Comparison of ENCODE assay signal across 8 cellular contexts in genomic region chr10:86376852-86377796, GRCh38. TPM values are rescaled to one million over a fixed set of nuclear protein-coding genes. Genes with fewer than 3 reads are reported as not detected.
DNase-seq lines count a peak whose midpoint lies in the region; ATAC-seq, FAIRE-seq and TF ChIP-seq lines count a peak whose summit lies in the region.

No MANE protein-coding gene starts in this region.

- H3K27me3 ChIP-seq in ovary (no peaks in the 10 kb centered on the region), upper lobe of left lung (no peaks in the 10 kb centered on the region)

- peak; percentile 96 for ATAC-seq in GM19455 (IDR thresholded peaks at IDR 0.05; ENCODE audit: unreplicated experiment)
- ATAC-seq in HG03520 (IDR thresholded peaks at IDR 0.05; ENCODE audit: unreplicated experiment): peak; percentile 91
- ATAC-seq in upper lobe of left lung (ENCODE audit: low FRiP score in 2 of 2): peak; percentile 89 to 95

- DNase-seq in D721Med (ENCODE audit: insufficient read length, low spot score) (peak; percentile 79), RKO (ENCODE audit: low spot score) (peak; percentile 61), foreskin melanocyte (peak; percentile 32), ovary (peak; percentile 38 to 82 (median 64)), upper lobe of left lung (peak; percentile 79 to 98)
- peak; percentile 72 for DNase-seq in activated T-helper 9 cell treated with anti-CD3 and anti-CD28 coated beads, Interleukin-2, amount 50 U/mL, for 16 hours (ENCODE audit: low read depth)

- H3K4me3 ChIP-seq in ovary (no peak overlapping the region), upper lobe of left lung (peak overlapping the region in 2 of 4 donors; percentile 17 to 34)

- TF ChIP-seq CTCF in D721Med (IDR thresholded peaks at IDR 0.05; ENCODE audit: insufficient read depth, missing control alignments) (peak; percentile 80), ovary (IDR thresholded peaks at IDR 0.05) (peak; percentile 86 to 97 (median 96)), upper lobe of left lung (IDR thresholded peaks at IDR 0.05) (peak; percentile 99 to 100 (median 100))

- TF ChIP-seq POLR2A in ovary (IDR thresholded peaks at IDR 0.05) (no peak), upper lobe of left lung (IDR thresholded peaks at IDR 0.05) (no peak)

- FAIRE-seq in D721Med (lab: Jason Lieb, UNC): no peak

- no peaks in the 10 kb centered on the region for H3K9me3 ChIP-seq in ovary
- no peaks in the 10 kb centered on the region for H3K9me3 ChIP-seq in upper lobe of left lung

- H3K27ac ChIP-seq in ovary (no peak overlapping the region), upper lobe of left lung (no peak overlapping the region)

- H3K36me3 ChIP-seq in ovary (no peaks in the 10 kb centered on the region), upper lobe of left lung (no peaks in the 10 kb centered on the region)

- H3K4me1 ChIP-seq in ovary (ENCODE audit: insufficient read depth) (no peaks in the 10 kb centered on the region), upper lobe of left lung (peaks cover 5 to 7% (median 6%) of the 10 kb centered on the region in 4 donors)

- intact Hi-C loops in ovary (cut with DNase I): loop anchor here in 2 of 4 donors (5.0 to 10.0 kb wide), 2 partner anchors 1832 to 1835 kb away; no protein-coding TSS in a partner anchor

- TF ChIP-seq EP300 in ovary (IDR thresholded peaks at IDR 0.05) (no peak), upper lobe of left lung (IDR thresholded peaks at IDR 0.05) (no peak)

- 8 to 11% (median 10%) methylated on average over 63 to 68 of the region's 68 CpGs for WGBS in ovary, 3 donors
- WGBS in upper lobe of left lung, 2 donors: 28 to 35% methylated on average over 15 to 48 of the region's 68 CpGs

RNA-seq across cellular contexts. Expression of gene GRID1, which starts 10.5 kb away (rescaled TPM):
- 1 to 10 TPM in 6 of 7 donors, under 1 TPM in 1; 0.99 to 6.2 (median 1.8) TPM for total RNA-seq in ovary
- polyA plus RNA-seq in ovary: 1 to 10 TPM in 1 of 2 donors, under 1 TPM in 1; 0.57 to 2.7 TPM
- 1 to 10 TPM; 1.5 to 5.2 (median 3.2) TPM for total RNA-seq in upper lobe of left lung

Comparison
In these comparisons a context has a peak if more than half of its experiments do, and no peak if none do; other contexts are left out.
1. DNase-seq: peak in every context shown above with its lines; median percentile 88 in upper lobe of left lung; 79 in D721Med; 72 in activated T-helper 9 cell treated with anti-CD3 and anti-CD28 coated beads, Interleukin-2, amount 50 U/mL, for 16 hours; 64 in ovary; 61 in RKO; 32 in foreskin melanocyte.